ENCODE assay signal across 9 cellular contexts in the genomic region with DNA sequence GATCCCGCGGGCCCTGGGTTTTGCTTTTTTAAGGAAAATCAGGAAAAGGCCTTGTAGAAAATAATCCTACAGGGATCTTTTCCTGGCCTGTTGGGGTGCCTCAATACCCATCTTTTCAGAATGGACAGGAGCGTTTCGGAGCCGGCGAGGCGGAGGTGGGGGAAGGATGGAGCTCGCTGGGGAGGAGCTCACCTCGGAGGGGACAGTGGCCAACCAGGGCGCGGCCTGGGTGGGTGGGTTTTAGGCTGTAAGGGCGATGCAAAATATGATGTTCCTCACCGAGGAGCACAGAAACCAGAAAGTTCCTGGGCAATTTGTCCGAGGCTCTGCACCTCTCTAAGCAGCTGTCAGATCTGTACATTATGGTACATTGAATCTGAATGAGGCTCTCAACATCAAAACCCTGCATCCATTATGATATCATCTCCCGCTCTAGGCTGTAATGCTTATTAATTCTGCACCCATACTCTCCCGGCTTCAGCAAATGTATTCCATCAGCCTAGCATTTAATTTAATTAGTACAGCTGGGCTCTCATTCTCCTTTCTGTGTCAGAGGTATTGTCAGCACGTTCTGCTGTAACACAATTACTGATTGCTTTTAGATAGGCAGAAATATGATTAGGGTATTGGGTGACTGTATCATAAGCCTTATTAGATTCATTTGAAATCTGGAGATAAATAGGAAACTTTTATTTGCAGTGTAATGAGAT.
"Had no signal": no experiment of that assay in that cellular context is flagged by ENCODE, and none has a peak within 500 bp of the region (broad histone marks: within the 10 kb centered on the region; RNA-seq: fewer than 3 reads in every experiment).

No MANE protein-coding gene starts in this region.

- DNase-seq: activated naive CD4-positive, alpha-beta T cell treated with anti-CD3 and anti-CD28 coated beads, Interleukin-2, amount 50 U/mL, for 16 hours; effector memory CD4-positive, alpha-beta T cell; kidney glomerular epithelial cell; tibial artery; uterus had no signal

- H3K27ac Mint-ChIP-seq: mesothelial cell of epicardium had no signal

- H3K36me3 Mint-ChIP-seq: mesothelial cell of epicardium had no signal

- ATAC-seq: activated CD4-positive, CD25-positive, alpha-beta regulatory T cell treated with anti-CD3 and anti-CD28 coated beads, Interleukin-2, amount 50 U/mL, for 24 hours; gastroesophageal sphincter had no signal

- H3K4me1 Mint-ChIP-seq: central memory CD8-positive, alpha-beta T cell had no signal

- H3K4me3 Mint-ChIP-seq: central memory CD8-positive, alpha-beta T cell; mesothelial cell of epicardium had no signal
